1 cellular context compared by ENCODE assay signal in the genomic region with DNA sequence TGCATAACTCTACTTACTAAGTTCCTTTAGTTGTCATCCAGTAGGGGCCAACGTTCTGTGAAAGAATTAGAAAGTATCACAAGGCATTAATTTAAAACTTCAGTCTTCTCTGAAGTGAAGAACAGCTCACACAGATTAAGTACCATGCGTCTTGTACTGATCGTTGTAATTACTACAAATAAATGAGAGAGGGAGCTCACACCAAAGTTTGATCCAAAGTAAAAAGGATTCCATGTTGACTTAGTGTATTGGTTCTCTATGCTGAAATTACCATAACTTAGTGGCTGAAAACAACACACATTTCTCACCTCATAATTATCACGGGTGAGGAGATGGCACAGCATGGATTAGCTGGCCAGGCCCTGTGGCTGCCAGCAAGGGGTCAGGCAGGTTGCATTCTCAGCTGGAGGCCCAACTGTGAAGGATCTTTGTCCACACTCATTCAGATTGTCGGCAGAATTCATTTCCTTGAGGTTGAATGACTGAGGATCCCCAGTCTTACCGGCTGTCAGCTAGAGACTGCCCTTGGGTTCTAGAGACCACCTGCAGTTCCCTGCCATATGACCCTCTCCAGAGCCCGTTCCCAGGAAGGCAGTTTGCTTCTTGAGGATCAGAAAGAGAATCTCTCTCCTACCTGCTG.
TF ChIP-seq lines count a peak whose summit lies in the region.

No MANE protein-coding gene starts in this region.

TF ChIP-seq in HepG2, 621 proteins besides CTCF, POLR2A, EP300 and RAD21 (continued from another document):
- TF ChIP-seq, protein P1, sequence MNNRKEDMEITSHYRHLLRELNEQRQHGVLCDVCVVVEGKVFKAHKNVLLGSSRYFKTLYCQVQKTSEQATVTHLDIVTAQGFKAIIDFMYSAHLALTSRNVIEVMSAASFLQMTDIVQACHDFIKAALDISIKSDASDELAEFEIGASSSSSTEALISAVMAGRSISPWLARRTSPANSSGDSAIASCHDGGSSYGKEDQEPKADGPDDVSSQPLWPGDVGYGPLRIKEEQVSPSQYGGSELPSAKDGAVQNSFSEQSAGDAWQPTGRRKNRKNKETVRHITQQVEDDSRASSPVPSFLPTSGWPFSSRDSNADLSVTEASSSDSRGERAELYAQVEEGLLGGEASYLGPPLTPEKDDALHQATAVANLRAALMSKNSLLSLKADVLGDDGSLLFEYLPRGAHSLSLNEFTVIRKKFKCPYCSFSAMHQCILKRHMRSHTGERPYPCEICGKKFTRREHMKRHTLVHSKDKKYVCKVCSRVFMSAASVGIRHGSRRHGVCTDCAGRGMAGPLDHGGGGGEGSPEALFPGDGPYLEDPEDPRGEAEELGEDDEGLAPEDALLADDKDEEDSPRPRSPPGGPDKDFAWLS (CRISPR knock-in tag; IDR thresholded peaks at IDR 0.05; ENCODE audit: borderline replicate concordance): no peak
- TF ChIP-seq, protein P2, sequence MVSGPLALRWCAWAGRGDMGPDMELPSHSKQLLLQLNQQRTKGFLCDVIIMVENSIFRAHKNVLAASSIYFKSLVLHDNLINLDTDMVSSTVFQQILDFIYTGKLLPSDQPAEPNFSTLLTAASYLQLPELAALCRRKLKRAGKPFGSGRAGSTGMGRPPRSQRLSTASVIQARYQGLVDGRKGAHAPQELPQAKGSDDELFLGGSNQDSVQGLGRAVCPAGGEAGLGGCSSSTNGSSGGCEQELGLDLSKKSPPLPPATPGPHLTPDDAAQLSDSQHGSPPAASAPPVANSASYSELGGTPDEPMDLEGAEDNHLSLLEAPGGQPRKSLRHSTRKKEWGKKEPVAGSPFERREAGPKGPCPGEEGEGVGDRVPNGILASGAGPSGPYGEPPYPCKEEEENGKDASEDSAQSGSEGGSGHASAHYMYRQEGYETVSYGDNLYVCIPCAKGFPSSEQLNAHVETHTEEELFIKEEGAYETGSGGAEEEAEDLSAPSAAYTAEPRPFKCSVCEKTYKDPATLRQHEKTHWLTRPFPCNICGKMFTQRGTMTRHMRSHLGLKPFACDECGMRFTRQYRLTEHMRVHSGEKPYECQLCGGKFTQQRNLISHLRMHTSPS (CRISPR knock-in tag; IDR thresholded peaks at IDR 0.05; ENCODE audit: low read depth): no peak
